1 cellular context compared by ENCODE assay signal in genomic region chr20:64188071-64188470, GRCh38.
TF ChIP-seq lines count a peak whose summit lies in the region.

No MANE protein-coding gene starts in this region.

TF ChIP-seq in H1, 55 proteins besides CTCF, POLR2A, EP300 and RAD21:
- TF ChIP-seq POLR2AphosphoS5 (IDR thresholded peaks at IDR 0.05; ENCODE audit: low read depth, low read length), result no peak
- no peak for TF ChIP-seq EGR1 (IDR thresholded peaks at IDR 0.05; ENCODE audit: borderline replicate concordance, low read depth, low read length)
- no peak for TF ChIP-seq USF2 (IDR thresholded peaks at IDR 0.05; ENCODE audit: low read length)
- TF ChIP-seq TBP (IDR thresholded peaks at IDR 0.05; ENCODE audit: low read depth, low read length), result no peak
- no peak for TF ChIP-seq HDAC2 (IDR thresholded peaks at IDR 0.05; ENCODE audit: borderline replicate concordance in 1 of 2, low read depth in 2 of 2, low read length in 2 of 2)
- no peak for TF ChIP-seq SRF (IDR thresholded peaks at IDR 0.05; ENCODE audit: low read depth, low read length)
- no peak for TF ChIP-seq TAF1 (IDR thresholded peaks at IDR 0.05; ENCODE audit: low read depth, low read length)
- TF ChIP-seq SIRT6 (IDR thresholded peaks at IDR 0.05; ENCODE audit: low read length), result no peak
- no peak for TF ChIP-seq RNF2 (IDR thresholded peaks at IDR 0.05; ENCODE audit: borderline replicate concordance, low read depth, low read length, missing control alignments, poor library complexity, severe bottlenecking)
- TF ChIP-seq TAF7 (optimal IDR thresholded peaks at IDR 0.05; ENCODE audit: borderline replicate concordance, low read depth, low read length), result no peak
- TF ChIP-seq BRCA1 (IDR thresholded peaks at IDR 0.05; ENCODE audit: low read depth, low read length), result no peak
- TF ChIP-seq CHD1 (IDR thresholded peaks at IDR 0.05; ENCODE audit: low read depth, low read length), result no peak
- no peak for TF ChIP-seq HDAC6 (IDR thresholded peaks at IDR 0.05; ENCODE audit: low read depth, low read length)
- no peak for TF ChIP-seq JUND (IDR thresholded peaks at IDR 0.05; ENCODE audit: low read length)
- no peak for TF ChIP-seq KDM5A (IDR thresholded peaks at IDR 0.05; ENCODE audit: low read length)
- TF ChIP-seq EZH2 (IDR thresholded peaks at IDR 0.05; ENCODE audit: low read depth, low read length, severe bottlenecking), result no peak
- TF ChIP-seq SP1 (IDR thresholded peaks at IDR 0.05; ENCODE audit: low read depth, low read length), result no peak
- no peak for TF ChIP-seq JUN (IDR thresholded peaks at IDR 0.05; ENCODE audit: low read depth, low read length)
